12 cellular contexts compared by ENCODE assay signal in genomic region chr10:117222552-117223412, GRCh38.
"Had no signal": no experiment of that assay in that cellular context is flagged by ENCODE, and none has a peak within 500 bp of the region (broad histone marks: within the 10 kb centered on the region; RNA-seq: fewer than 3 reads in every experiment).

No MANE protein-coding gene starts in this region.

- DNase-seq: activated CD4-positive, alpha-beta T cell treated with anti-CD3 and anti-CD28 coated beads, Interleukin-2, amount 10 ng/mL, durations not matched to agents 24 days and 14 days; amniotic stem cell; body of pancreas; effector memory CD8-positive, alpha-beta T cell; lower lobe of right lung; midbrain; naive B cell; occipital lobe; stimulated activated CD4-positive, alpha-beta T cell treated with anti-CD3 and anti-CD28 coated beads, Interleukin-2, amount 100 ng/mL, for 48 hours; stimulated activated naive CD8-positive, alpha-beta T cell treated with anti-CD3 and anti-CD28 coated beads, Interleukin-15, Interleukin-2, amounts not matched to agents 100 U/mL and 50 U/mL, for 24 hours; T-helper 1 cell; testis had no signal
